1 cellular context compared by ENCODE assay signal in the genomic region with DNA sequence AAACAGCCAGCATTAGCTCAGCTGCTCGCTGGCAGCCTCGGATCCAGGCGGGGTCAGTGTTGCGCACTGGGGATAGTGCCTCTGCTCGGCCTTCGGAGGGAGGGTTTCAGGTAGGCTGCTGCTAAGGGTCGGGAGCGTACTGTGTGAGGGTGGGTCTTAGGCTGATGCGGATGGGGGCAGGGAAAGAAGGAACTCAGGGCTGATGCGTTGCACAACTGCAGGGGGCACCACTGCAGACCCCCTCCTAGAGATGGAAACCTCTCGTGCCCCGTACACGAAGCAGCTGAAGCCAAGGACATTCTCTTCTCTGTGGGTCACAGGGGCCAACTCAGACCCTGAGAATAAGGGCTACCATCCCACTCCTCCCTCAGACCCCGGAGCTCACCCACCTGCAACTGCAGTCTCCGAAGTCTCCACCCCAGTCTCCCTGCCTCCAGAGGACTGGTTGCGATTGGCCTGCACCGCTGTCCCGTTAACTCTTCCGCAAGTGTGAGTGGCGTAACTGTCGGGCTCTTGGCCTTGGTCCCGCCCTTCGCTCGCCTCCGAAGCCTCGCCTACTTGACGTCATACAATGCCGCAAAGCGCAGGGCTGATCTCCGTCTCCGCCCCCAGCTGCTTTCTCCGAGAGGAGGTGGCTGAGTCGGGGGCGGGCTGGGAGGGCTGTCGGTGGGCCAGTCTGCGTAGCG.
A peak's percentile ranks its signal among the peaks of the same experiment; 100 is the strongest.
TF ChIP-seq lines count a peak whose summit lies in the region.

A gene with protein sequence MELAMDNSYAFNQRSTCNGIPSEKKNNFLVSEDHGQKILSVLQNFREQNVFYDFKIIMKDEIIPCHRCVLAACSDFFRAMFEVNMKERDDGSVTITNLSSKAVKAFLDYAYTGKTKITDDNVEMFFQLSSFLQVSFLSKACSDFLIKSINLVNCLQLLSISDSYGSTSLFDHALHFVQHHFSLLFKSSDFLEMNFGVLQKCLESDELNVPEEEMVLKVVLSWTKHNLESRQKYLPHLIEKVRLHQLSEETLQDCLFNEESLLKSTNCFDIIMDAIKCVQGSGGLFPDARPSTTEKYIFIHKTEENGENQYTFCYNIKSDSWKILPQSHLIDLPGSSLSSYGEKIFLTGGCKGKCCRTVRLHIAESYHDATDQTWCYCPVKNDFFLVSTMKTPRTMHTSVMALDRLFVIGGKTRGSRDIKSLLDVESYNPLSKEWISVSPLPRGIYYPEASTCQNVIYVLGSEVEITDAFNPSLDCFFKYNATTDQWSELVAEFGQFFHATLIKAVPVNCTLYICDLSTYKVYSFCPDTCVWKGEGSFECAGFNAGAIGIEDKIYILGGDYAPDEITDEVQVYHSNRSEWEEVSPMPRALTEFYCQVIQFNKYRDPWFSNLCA (minus strand): TSS at position 425 of the 686 bp plus-strand sequence. CDS start 18,250 bp downstream, outside the sequence.

TF ChIP-seq in liver, 16 proteins besides CTCF, POLR2A, EP300 and RAD21 (continued from another document):
- TF ChIP-seq HNF4A (conservative IDR thresholded peaks at IDR 0.05) (peak in 1 of 2 donors; percentile 16), FOXA2 (IDR thresholded peaks at IDR 0.05) (no peak), NR2F2 (IDR thresholded peaks at IDR 0.05) (peak; percentile 44), EGR1 (IDR thresholded peaks at IDR 0.05; ENCODE audit: low read depth in 2 of 2) (peak in 1 of 2 donors; percentile 40), SP1 (IDR thresholded peaks at IDR 0.05) (peak; percentile 77), HNF4G (IDR thresholded peaks at IDR 0.05) (no peak), TAF1 (conservative IDR thresholded peaks at IDR 0.05) (peak; percentile 90), GABPA (IDR thresholded peaks at IDR 0.05 in 1 of 2, conservative IDR thresholded peaks at IDR 0.05 in 1 of 2) (no peak), JUND (IDR thresholded peaks at IDR 0.05) (peak; percentile 70 to 79), FOXA1 (IDR thresholded peaks at IDR 0.05) (no peak)
- TF ChIP-seq, protein P1, sequence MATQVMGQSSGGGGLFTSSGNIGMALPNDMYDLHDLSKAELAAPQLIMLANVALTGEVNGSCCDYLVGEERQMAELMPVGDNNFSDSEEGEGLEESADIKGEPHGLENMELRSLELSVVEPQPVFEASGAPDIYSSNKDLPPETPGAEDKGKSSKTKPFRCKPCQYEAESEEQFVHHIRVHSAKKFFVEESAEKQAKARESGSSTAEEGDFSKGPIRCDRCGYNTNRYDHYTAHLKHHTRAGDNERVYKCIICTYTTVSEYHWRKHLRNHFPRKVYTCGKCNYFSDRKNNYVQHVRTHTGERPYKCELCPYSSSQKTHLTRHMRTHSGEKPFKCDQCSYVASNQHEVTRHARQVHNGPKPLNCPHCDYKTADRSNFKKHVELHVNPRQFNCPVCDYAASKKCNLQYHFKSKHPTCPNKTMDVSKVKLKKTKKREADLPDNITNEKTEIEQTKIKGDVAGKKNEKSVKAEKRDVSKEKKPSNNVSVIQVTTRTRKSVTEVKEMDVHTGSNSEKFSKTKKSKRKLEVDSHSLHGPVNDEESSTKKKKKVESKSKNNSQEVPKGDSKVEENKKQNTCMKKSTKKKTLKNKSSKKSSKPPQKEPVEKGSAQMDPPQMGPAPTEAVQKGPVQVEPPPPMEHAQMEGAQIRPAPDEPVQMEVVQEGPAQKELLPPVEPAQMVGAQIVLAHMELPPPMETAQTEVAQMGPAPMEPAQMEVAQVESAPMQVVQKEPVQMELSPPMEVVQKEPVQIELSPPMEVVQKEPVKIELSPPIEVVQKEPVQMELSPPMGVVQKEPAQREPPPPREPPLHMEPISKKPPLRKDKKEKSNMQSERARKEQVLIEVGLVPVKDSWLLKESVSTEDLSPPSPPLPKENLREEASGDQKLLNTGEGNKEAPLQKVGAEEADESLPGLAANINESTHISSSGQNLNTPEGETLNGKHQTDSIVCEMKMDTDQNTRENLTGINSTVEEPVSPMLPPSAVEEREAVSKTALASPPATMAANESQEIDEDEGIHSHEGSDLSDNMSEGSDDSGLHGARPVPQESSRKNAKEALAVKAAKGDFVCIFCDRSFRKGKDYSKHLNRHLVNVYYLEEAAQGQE (IDR thresholded peaks at IDR 0.05) = peak; percentile 67
- TF ChIP-seq, protein P2, sequence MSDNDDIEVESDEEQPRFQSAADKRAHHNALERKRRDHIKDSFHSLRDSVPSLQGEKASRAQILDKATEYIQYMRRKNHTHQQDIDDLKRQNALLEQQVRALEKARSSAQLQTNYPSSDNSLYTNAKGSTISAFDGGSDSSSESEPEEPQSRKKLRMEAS (IDR thresholded peaks at IDR 0.05) = no peak
TF ChIP-seq in liver: peak in this region for 7.
